In the genomic region with DNA sequence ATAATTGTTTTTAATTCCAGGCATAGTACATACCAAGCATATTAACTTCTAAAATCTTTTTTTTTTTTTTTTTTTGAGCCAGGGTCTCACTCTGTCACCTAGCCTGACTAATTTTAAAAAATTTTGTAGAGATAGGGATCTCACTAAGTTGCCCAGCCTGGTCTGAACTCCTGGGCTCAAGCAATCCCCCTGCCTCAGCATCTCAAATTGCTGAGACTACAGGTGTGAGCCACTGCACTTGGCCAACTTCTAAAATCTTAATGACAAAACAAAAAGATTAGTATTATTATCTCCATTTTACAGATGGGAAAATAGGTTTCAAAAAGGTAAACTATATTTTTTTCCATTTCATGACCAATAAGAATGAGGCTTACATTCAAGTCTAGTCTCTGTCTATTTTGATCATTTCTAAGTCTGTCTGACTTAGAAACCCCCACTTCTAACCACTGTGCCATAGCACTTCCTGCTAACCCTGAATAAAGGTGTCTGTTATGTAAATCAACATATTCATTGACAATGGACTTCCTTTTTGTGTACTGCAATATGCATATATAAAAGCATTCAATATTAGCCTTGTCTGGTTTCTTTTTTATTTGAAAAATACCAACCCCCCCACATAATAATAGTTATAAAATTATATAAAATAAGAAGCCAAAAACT, we compare ENCODE assay signal across 11 cellular contexts. TPM values are rescaled to one million over a fixed set of nuclear protein-coding genes. Genes with fewer than 3 reads are reported as not detected.
DNase-seq lines count a peak whose midpoint lies in the region; ATAC-seq and TF ChIP-seq lines count a peak whose summit lies in the region.
"Had no signal": no experiment of that assay in that cellular context is flagged by ENCODE, and none has a peak within 500 bp of the region (broad histone marks: within the 10 kb centered on the region; RNA-seq: fewer than 3 reads in every experiment).

No MANE protein-coding gene starts in this region.

- peak in 1 of 2 donors; percentile 25 for DNase-seq in central memory CD8-positive, alpha-beta T cell (ENCODE audit: low spot score in 2 of 2)
- DNase-seq in DMS114 treated with DMSO at 0.1 percent for 48 hours (lab: John Stamatoyannopoulos, UW; ENCODE audit: unreplicated experiment), result no peak
- DNase-seq in NCI-H524 treated with DMSO at 0.1 percent for 48 hours (lab: John Stamatoyannopoulos, UW), result no peak
- no peak for DNase-seq in left ventricle myocardium inferior
- DNase-seq in NCI-H526 treated with DMSO at 0.1 percent for 48 hours (lab: John Stamatoyannopoulos, UW), result no peak
- DNase-seq: Calu3, SW 1271 had no signal

- H3K4me3 Mint-ChIP-seq in central memory CD8-positive, alpha-beta T cell, result no peak overlapping the region

- H3K9me3 ChIP-seq in left ventricle myocardium inferior (replicated peaks), result no peaks in the 10 kb centered on the region
- H3K9me3 ChIP-seq: vagina had no signal

- H3K36me3 ChIP-seq in left ventricle myocardium inferior, result no peaks in the 10 kb centered on the region
- H3K36me3 ChIP-seq: vagina had no signal

- no peak overlapping the region for H3K4me3 ChIP-seq in left ventricle myocardium inferior
- H3K4me3 ChIP-seq: vagina had no signal

- no peak overlapping the region for H3K27ac ChIP-seq in left ventricle myocardium inferior (replicated peaks)
- H3K27ac ChIP-seq: vagina had no signal

- H3K4me1 ChIP-seq in left ventricle myocardium inferior, result no peaks in the 10 kb centered on the region
- H3K4me1 ChIP-seq: vagina had no signal

- TF ChIP-seq CTCF in left ventricle myocardium inferior (IDR thresholded peaks at IDR 0.05; ENCODE audit: borderline replicate concordance), result no peak

- H3K4me1 Mint-ChIP-seq in central memory CD8-positive, alpha-beta T cell, result peaks cover 5% of the 10 kb centered on the region

- H3K27me3 ChIP-seq in left ventricle myocardium inferior (ENCODE audit: low read depth), result no peaks in the 10 kb centered on the region
- H3K27me3 ChIP-seq: vagina had no signal

- no peaks in the 10 kb centered on the region for H3K27me3 Mint-ChIP-seq in central memory CD8-positive, alpha-beta T cell

- H3K36me3 Mint-ChIP-seq in central memory CD8-positive, alpha-beta T cell (ENCODE audit: insufficient read depth), result peaks cover 3% of the 10 kb centered on the region

- no peak for TF ChIP-seq POLR2A in GM18505 (IDR thresholded peaks at IDR 0.05; ENCODE audit: borderline replicate concordance, extremely low read depth, insufficient read depth, insufficient read length)

- H3K9me3 Mint-ChIP-seq in central memory CD8-positive, alpha-beta T cell, result no peaks in the 10 kb centered on the region

- peak overlapping the region; percentile 69 for H3K27ac Mint-ChIP-seq in central memory CD8-positive, alpha-beta T cell (ENCODE audit: low read depth)

- ATAC-seq in GM18505 (IDR thresholded peaks at IDR 0.05; ENCODE audit: unreplicated experiment) (peak; percentile 77), GM21576 (IDR thresholded peaks at IDR 0.05; ENCODE audit: unreplicated experiment) (peak; percentile 81), HG03521 (IDR thresholded peaks at IDR 0.05; ENCODE audit: unreplicated experiment) (peak; percentile 80)
- ATAC-seq in central memory CD8-positive, alpha-beta T cell (replicated peaks; ENCODE audit: extremely low read depth, poor library complexity, severe bottlenecking), result peak; percentile 100

- intact Hi-C loops in left ventricle myocardium inferior (cut with micrococcal nuclease), result no loop called here

RNA-seq across cellular contexts. Expression of gene ZEB2, which starts 28.7 kb away (rescaled TPM):
- 89.1 TPM for total RNA-seq in left ventricle myocardium inferior
